14 cellular contexts compared by ENCODE assay signal in the genomic region with DNA sequence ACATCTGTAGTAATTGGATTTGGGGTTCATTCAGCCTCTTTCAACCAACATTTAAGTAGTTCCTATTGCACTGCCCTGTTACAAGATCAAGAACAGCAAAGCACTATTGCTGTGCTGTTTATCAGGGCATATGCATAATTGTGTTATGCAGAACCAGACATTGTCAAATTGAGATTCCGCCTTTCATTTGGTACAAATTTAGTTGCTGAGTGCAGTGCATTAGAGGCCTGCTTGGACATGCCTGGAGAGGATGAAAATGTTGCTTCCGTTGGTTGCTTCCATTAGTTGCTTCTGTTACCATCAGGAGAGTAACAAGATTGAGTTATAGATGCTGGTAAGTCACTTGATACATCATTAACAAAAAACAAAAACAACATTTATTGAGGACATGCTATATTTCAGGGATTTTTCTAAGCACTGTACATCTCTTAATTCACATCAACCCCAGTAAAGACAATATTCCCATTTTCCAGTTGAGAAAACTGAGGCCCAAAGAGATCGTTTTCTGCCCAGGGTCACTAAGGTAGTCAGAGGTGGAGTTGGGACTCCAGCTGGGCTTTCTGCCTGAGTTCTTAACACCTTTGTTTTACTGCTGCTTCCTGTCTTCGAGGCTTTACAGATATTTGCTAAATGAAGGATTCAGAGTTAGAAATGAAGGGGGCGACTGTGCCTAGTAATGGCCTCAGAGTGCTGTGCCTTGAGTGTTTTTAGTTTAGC.
DNase-seq lines count a peak whose midpoint lies in the region; ATAC-seq and TF ChIP-seq lines count a peak whose summit lies in the region.
"Had no signal": no experiment of that assay in that cellular context is flagged by ENCODE, and none has a peak within 500 bp of the region (broad histone marks: within the 10 kb centered on the region; RNA-seq: fewer than 3 reads in every experiment).

No MANE protein-coding gene starts in this region.

- no peak overlapping the region for H2BK5ac ChIP-seq in H9 (ENCODE audit: insufficient read length, low read length)

- H3K27ac Mint-ChIP-seq in T-helper 1 cell treated with Interleukin-12 subunit alpha and Interleukin-12 subunit beta and Interleukin-4 antibody, amounts not matched to agents 30 μg/mL and 1 μg/mL, for 36 hours: peak overlapping the region; percentile 69
- H3K27ac Mint-ChIP-seq in H9 (peak overlapping the region in 2 of 3 experiments; percentile 23 to 79; a peak in 2 of 7 replicates), memory B cell (peak overlapping the region; percentile 77)
- H3K27ac Mint-ChIP-seq in activated CD4-positive, alpha-beta memory T cell treated with anti-CD3 and anti-CD28 coated beads, Interleukin-2, amount 10 ng/mL, durations not matched to agents 7 days and 5 days: peak overlapping the region; percentile 64

- H3K4me2 ChIP-seq in H9 (ENCODE audit: insufficient read depth, insufficient read length, low read length): no peak overlapping the region

- no peaks in the 10 kb centered on the region for H4K20me1 ChIP-seq in H9 (ENCODE audit: control insufficient read depth, insufficient read depth, insufficient read length)

- no peaks in the 10 kb centered on the region for H3K36me3 ChIP-seq in sigmoid colon
- H3K36me3 ChIP-seq: transverse colon had no signal

- H3K4me3 ChIP-seq in sigmoid colon: no peak overlapping the region
- H3K4me3 ChIP-seq: transverse colon had no signal

- no peak overlapping the region for H2BK15ac ChIP-seq in H9 (ENCODE audit: low read depth, low read length)

- no peaks in the 10 kb centered on the region for H3K23me2 ChIP-seq in H9 (ENCODE audit: insufficient read length, low read depth, low read length, poor library complexity, severe bottlenecking)

- POLR2A ChIA-PET in activated CD4-positive, alpha-beta memory T cell treated with anti-CD3 and anti-CD28 coated beads, Interleukin-2, amount 10 ng/mL, durations not matched to agents 7 days and 5 days (lab: Charles Lee): interaction anchor here (0.7 to 8.5 kb wide), 9 partner anchors 11 to 135 kb away, joined by 3 to 87 read pairs (median 5); no protein-coding TSS in a partner anchor

- no peak overlapping the region for H2BK12ac ChIP-seq in H9 (ENCODE audit: insufficient read length, low read depth, low read length)

- ATAC-seq in memory B cell (ENCODE audit: low read depth): no peak
- ATAC-seq in HG03571 (IDR thresholded peaks at IDR 0.05; ENCODE audit: unreplicated experiment): no peak

- H3K4ac ChIP-seq in H9 (ENCODE audit: low read depth, low read length): no peak overlapping the region

- no CpG with 5 or more reads among the region's 5 CpGs for WGBS in H9 (ENCODE audit: extremely low coverage, insufficient read length, low lambda C conversion rate)
- WGBS in sigmoid colon, 2 donors: 77 to 78% methylated on average over 5 of the region's 5 CpGs

- H3K9me3 ChIP-seq in H9 (ENCODE audit: control insufficient read depth, low read depth, low read length) (no peaks in the 10 kb centered on the region), sigmoid colon (no peaks in the 10 kb centered on the region)
- H3K9me3 ChIP-seq: transverse colon had no signal

- peaks cover 4% of the 10 kb centered on the region; the same call in 1 of the 2 replicates for H3K4me1 ChIP-seq in H9 (ENCODE audit: insufficient read depth, low read length)
- H3K4me1 ChIP-seq in sigmoid colon: peaks cover 0 to 64% (median 53%) of the 10 kb centered on the region in 4 donors

- H4K5ac ChIP-seq in H9 (ENCODE audit: insufficient read length, low read depth, low read length): no peak overlapping the region

- H4K91ac ChIP-seq in H9 (ENCODE audit: insufficient read length, low read depth, low read length): no peak overlapping the region

- TF ChIP-seq POLR2A in sigmoid colon (IDR thresholded peaks at IDR 0.05): no peak

- H3K79me1 ChIP-seq in H9 (ENCODE audit: insufficient read depth, low read depth, low read length, poor library complexity, severe bottlenecking): no peaks in the 10 kb centered on the region

- no peaks in the 10 kb centered on the region for H3K9me3 Mint-ChIP-seq in T-helper 1 cell treated with Interleukin-12 subunit alpha and Interleukin-12 subunit beta and Interleukin-4 antibody, amounts not matched to agents 30 μg/mL and 1 μg/mL, for 36 hours
- H3K9me3 Mint-ChIP-seq in H9: no peaks in the 10 kb centered on the region
- no peaks in the 10 kb centered on the region for H3K9me3 Mint-ChIP-seq in activated CD4-positive, alpha-beta memory T cell treated with anti-CD3 and anti-CD28 coated beads, Interleukin-2, amount 10 ng/mL, durations not matched to agents 7 days and 5 days
- H3K9me3 Mint-ChIP-seq in memory B cell: no peaks in the 10 kb centered on the region

- no peak for TF ChIP-seq CTCF in H9 (conservative IDR thresholded peaks at IDR 0.05)
- no peak for TF ChIP-seq CTCF in sigmoid colon (IDR thresholded peaks at IDR 0.05)

- H2AK5ac ChIP-seq in H9 (ENCODE audit: insufficient read length, low read length): no peak overlapping the region

- H3K27me3 ChIP-seq in H9 (ENCODE audit: insufficient read depth, low read length): no peaks in the 10 kb centered on the region
- H3K27me3 ChIP-seq in sigmoid colon: no peaks in the 10 kb centered on the region
- H3K27me3 ChIP-seq: transverse colon had no signal

- no peak overlapping the region for H3T11ph ChIP-seq in H9 (ENCODE audit: low read length)

- TF ChIP-seq EP300 in sigmoid colon (IDR thresholded peaks at IDR 0.05): no peak

- H3K4me3 Mint-ChIP-seq in T-helper 1 cell treated with Interleukin-12 subunit alpha and Interleukin-12 subunit beta and Interleukin-4 antibody, amounts not matched to agents 30 μg/mL and 1 μg/mL, for 36 hours: no peak overlapping the region
- no peak overlapping the region for H3K4me3 Mint-ChIP-seq in H9
- no peak overlapping the region for H3K4me3 Mint-ChIP-seq in activated CD4-positive, alpha-beta memory T cell treated with anti-CD3 and anti-CD28 coated beads, Interleukin-2, amount 10 ng/mL, durations not matched to agents 7 days and 5 days
- no peak overlapping the region for H3K4me3 Mint-ChIP-seq in memory B cell

- H3K4me1 Mint-ChIP-seq in T-helper 1 cell treated with Interleukin-12 subunit alpha and Interleukin-12 subunit beta and Interleukin-4 antibody, amounts not matched to agents 30 μg/mL and 1 μg/mL, for 36 hours (ENCODE audit: low read depth): peaks cover 70% of the 10 kb centered on the region
- H3K4me1 Mint-ChIP-seq in H9: peaks cover 20 to 25% of the 10 kb centered on the region in 2 experiments
- H3K4me1 Mint-ChIP-seq in activated CD4-positive, alpha-beta memory T cell treated with anti-CD3 and anti-CD28 coated beads, Interleukin-2, amount 10 ng/mL, durations not matched to agents 7 days and 5 days: peaks cover 88% of the 10 kb centered on the region
- H3K4me1 Mint-ChIP-seq in memory B cell: peaks cover 54% of the 10 kb centered on the region

- H3K36me3 Mint-ChIP-seq in T-helper 1 cell treated with Interleukin-12 subunit alpha and Interleukin-12 subunit beta and Interleukin-4 antibody, amounts not matched to agents 30 μg/mL and 1 μg/mL, for 36 hours (ENCODE audit: low read depth): peaks cover 30% of the 10 kb centered on the region
- peaks cover 0 to 3% (median 0%) of the 10 kb centered on the region in 3 experiments; a peak in 1 of 7 replicates for H3K36me3 Mint-ChIP-seq in H9 (ENCODE audit: insufficient read depth in 1 of 3, low read depth in 3 of 3)
- H3K36me3 Mint-ChIP-seq in activated CD4-positive, alpha-beta memory T cell treated with anti-CD3 and anti-CD28 coated beads, Interleukin-2, amount 10 ng/mL, durations not matched to agents 7 days and 5 days (ENCODE audit: low read depth): peaks cover 61% of the 10 kb centered on the region
- peaks cover 5% of the 10 kb centered on the region for H3K36me3 Mint-ChIP-seq in memory B cell

- H3K79me2 ChIP-seq in H9 (ENCODE audit: insufficient read depth, low read length): no peaks in the 10 kb centered on the region

- no peaks in the 10 kb centered on the region for H3K27me3 Mint-ChIP-seq in T-helper 1 cell treated with Interleukin-12 subunit alpha and Interleukin-12 subunit beta and Interleukin-4 antibody, amounts not matched to agents 30 μg/mL and 1 μg/mL, for 36 hours (ENCODE audit: low read depth)
- no peaks in the 10 kb centered on the region for H3K27me3 Mint-ChIP-seq in H9 (ENCODE audit: low read depth)
- H3K27me3 Mint-ChIP-seq in activated CD4-positive, alpha-beta memory T cell treated with anti-CD3 and anti-CD28 coated beads, Interleukin-2, amount 10 ng/mL, durations not matched to agents 7 days and 5 days: no peaks in the 10 kb centered on the region
- H3K27me3 Mint-ChIP-seq in memory B cell: no peaks in the 10 kb centered on the region

- no peak overlapping the region for H3K18ac ChIP-seq in H9 (ENCODE audit: insufficient read length, low read depth, low read length)

- H2BK120ac ChIP-seq in H9 (ENCODE audit: low read depth, low read length, poor library complexity, severe bottlenecking): no peak overlapping the region

- H3K9ac ChIP-seq in H9 (ENCODE audit: extremely low read depth, insufficient read length, low read length): no peak overlapping the region
- H3K9ac ChIP-seq: parathyroid adenoma had no signal

- intact Hi-C loops in sigmoid colon (cut with DNase I): no loop called here

- CTCF ChIA-PET in activated CD4-positive, alpha-beta memory T cell treated with anti-CD3 and anti-CD28 coated beads, Interleukin-2, amount 10 ng/mL, durations not matched to agents 7 days and 5 days (lab: Charles Lee): interaction anchor here (0.7 to 1.6 kb wide), 5 partner anchors 17 to 76 kb away, joined by 3 to 5 read pairs (median 4); no protein-coding TSS in a partner anchor

- H4K8ac ChIP-seq in H9 (replicated peaks; ENCODE audit: insufficient read length, low read depth, low read length): no peak overlapping the region

- no peak overlapping the region for H2AFZ ChIP-seq in H9 (ENCODE audit: low read length)
- H2AFZ ChIP-seq: parathyroid adenoma had no signal

- no peak overlapping the region for H3K23ac ChIP-seq in H9 (ENCODE audit: insufficient read length, low read depth, low read length)

- H3K14ac ChIP-seq in H9 (ENCODE audit: insufficient read depth, low read length): no peak overlapping the region

- H3K27ac ChIP-seq in H9 (ENCODE audit: insufficient read length, low read depth, low read length): no peak overlapping the region
- H3K27ac ChIP-seq in substantia nigra (ENCODE audit: low read depth, low read length, poor library complexity, severe bottlenecking): no peak overlapping the region
- no peak overlapping the region for H3K27ac ChIP-seq in sigmoid colon
- H3K27ac ChIP-seq: HL-60, parathyroid adenoma, transverse colon had no signal

- no peak overlapping the region for H2BK20ac ChIP-seq in H9 (ENCODE audit: low read depth, low read length, poor library complexity, severe bottlenecking)

- DNase-seq in T-helper 1 cell: no peak
- no peak for DNase-seq in H9
- no peak for DNase-seq in activated CD4-positive, alpha-beta memory T cell treated with anti-CD3 and anti-CD28 coated beads, Interleukin-2, amount 10 ng/mL, durations not matched to agents 7 days and 5 days
- DNase-seq in memory B cell (ENCODE audit: low spot score in 2 of 2): no peak
- no peak for DNase-seq in substantia nigra (lab: John Stamatoyannopoulos, UW)
- DNase-seq in sigmoid colon: no peak
- DNase-seq: dermis blood vessel endothelial cell; NCI-H345; stimulated activated CD4-positive, alpha-beta T cell treated with anti-CD3 and anti-CD28 coated beads, Interleukin-12 subunit alpha, Interleukin-12 subunit beta, amount 100 ng/mL, for 4 hours; transverse colon had no signal

- H3K56ac ChIP-seq in H9 (ENCODE audit: insufficient read length, low read depth, low read length): no peak overlapping the region
